In genomic region chr2:125535089-125535488, GRCh38 we compare ENCODE assay signal across 34 cellular contexts.
"Had no signal": no experiment of that assay in that cellular context is flagged by ENCODE, and none has a peak within 500 bp of the region (broad histone marks: within the 10 kb centered on the region; RNA-seq: fewer than 3 reads in every experiment).

No MANE protein-coding gene starts in this region.

- H3K9me3 Mint-ChIP-seq: activated CD4-positive, alpha-beta T cell treated with anti-CD3 and anti-CD28 coated beads, Interleukin-2, amount 10 ng/mL, durations not matched to agents 24 days and 14 days; activated T-cell treated with anti-CD3 and anti-CD28 coated beads, Interleukin-2, amount 50 U/mL, for 4 hours had no signal

- H3K9me3 ChIP-seq: adrenal gland, body of pancreas, breast epithelium had no signal

- H3K4me3 Mint-ChIP-seq: activated B cell treated with CpG ODN at 0.5 μM for 24 hours; activated CD4-positive, alpha-beta memory T cell treated with anti-CD3 and anti-CD28 coated beads for 36 hours; activated CD4-positive, alpha-beta T cell treated with anti-CD3 and anti-CD28 coated beads, Interleukin-2, amount 10 ng/mL, durations not matched to agents 24 days and 14 days; activated CD8-positive, alpha-beta T cell treated with anti-CD3 and anti-CD28 coated beads for 36 hours; activated naive CD4-positive, alpha-beta T cell treated with anti-CD3 and anti-CD28 coated beads for 36 hours; activated naive CD8-positive, alpha-beta T cell treated with anti-CD3 and anti-CD28 coated beads for 36 hours; activated T-cell treated with anti-CD3 and anti-CD28 coated beads, Interleukin-2, amount 50 U/mL, for 4 hours; activated T-cell treated with anti-CD3 and anti-CD28 coated beads, Interleukin-2, amount 50 U/mL, for 72 hours; activated T-helper 1 cell treated with anti-CD3 and anti-CD28 coated beads, Interleukin-12 subunit alpha, Interleukin-12 subunit beta, Interleukin-2, Interleukin-4 antibody, amounts not matched to agents 30 ng/mL and 10 ng/mL and 1 ng/mL, durations not matched to agents 14 hours and 24 hours and 36 hours; activated T-helper 17 cell treated with anti-CD3 and anti-CD28 coated beads, Interleukin-2, amount 50 U/mL, for 72 hours; T-helper 17 cell had no signal

- H3K27me3 ChIP-seq: adrenal gland, body of pancreas, brain microvascular endothelial cell, breast epithelium had no signal

- H3K27me3 Mint-ChIP-seq: activated B cell treated with CpG ODN at 0.5 μM for 24 hours; activated CD4-positive, alpha-beta memory T cell treated with anti-CD3 and anti-CD28 coated beads for 36 hours; activated CD4-positive, alpha-beta T cell treated with anti-CD3 and anti-CD28 coated beads, Interleukin-2, amount 10 ng/mL, durations not matched to agents 24 days and 14 days; activated CD8-positive, alpha-beta T cell treated with anti-CD3 and anti-CD28 coated beads for 36 hours; activated naive CD8-positive, alpha-beta T cell treated with anti-CD3 and anti-CD28 coated beads for 36 hours; activated T-helper 17 cell treated with anti-CD3 and anti-CD28 coated beads, Interleukin-2, amount 50 U/mL, for 72 hours; T-helper 17 cell had no signal

- H3K36me3 ChIP-seq: adrenal gland, brain microvascular endothelial cell, breast epithelium had no signal

- H3K27ac ChIP-seq: adrenal gland, body of pancreas, brain microvascular endothelial cell, breast epithelium, VCaP had no signal

- H3K4me1 Mint-ChIP-seq: activated B cell treated with CpG ODN at 0.5 μM for 24 hours; activated CD4-positive, alpha-beta T cell treated with anti-CD3 and anti-CD28 coated beads, Interleukin-2, amount 10 ng/mL, durations not matched to agents 24 days and 14 days; activated naive CD8-positive, alpha-beta T cell treated with anti-CD3 and anti-CD28 coated beads for 36 hours; activated T-helper 17 cell treated with anti-CD3 and anti-CD28 coated beads, Interleukin-2, amount 50 U/mL, for 72 hours; T-helper 17 cell had no signal

- H3K36me3 Mint-ChIP-seq: activated CD4-positive, alpha-beta memory T cell treated with anti-CD3 and anti-CD28 coated beads for 36 hours; activated naive CD4-positive, alpha-beta T cell treated with anti-CD3 and anti-CD28 coated beads, Interleukin-2, amount 50 U/mL, for 72 hours; activated naive CD8-positive, alpha-beta T cell treated with anti-CD3 and anti-CD28 coated beads for 36 hours had no signal

- H3K27ac Mint-ChIP-seq: activated B cell treated with CpG ODN at 0.5 μM for 24 hours; activated CD4-positive, alpha-beta memory T cell treated with anti-CD3 and anti-CD28 coated beads for 36 hours; activated CD4-positive, alpha-beta T cell treated with anti-CD3 and anti-CD28 coated beads, Interleukin-2, amount 10 ng/mL, durations not matched to agents 24 days and 14 days; activated CD8-positive, alpha-beta T cell treated with anti-CD3 and anti-CD28 coated beads for 36 hours; activated naive CD4-positive, alpha-beta T cell treated with anti-CD3 and anti-CD28 coated beads for 36 hours; activated naive CD4-positive, alpha-beta T cell treated with anti-CD3 and anti-CD28 coated beads, Interleukin-2, amount 50 U/mL, for 72 hours; activated naive CD8-positive, alpha-beta T cell treated with anti-CD3 and anti-CD28 coated beads for 36 hours; activated T-cell treated with anti-CD3 and anti-CD28 coated beads, Interleukin-2, amount 50 U/mL, for 72 hours; activated T-helper 1 cell treated with anti-CD3 and anti-CD28 coated beads, Interleukin-12 subunit alpha, Interleukin-12 subunit beta, Interleukin-2, Interleukin-4 antibody, amounts not matched to agents 30 ng/mL and 10 ng/mL and 1 ng/mL, durations not matched to agents 14 hours and 24 hours and 36 hours; activated T-helper 17 cell treated with anti-CD3 and anti-CD28 coated beads, Interleukin-2, amount 50 U/mL, for 72 hours; T-helper 17 cell had no signal

- H3K4me1 ChIP-seq: adrenal gland, body of pancreas, breast epithelium had no signal

- ATAC-seq: activated CD8-positive, alpha-beta T cell treated with anti-CD3 and anti-CD28 coated beads for 36 hours; activated naive CD4-positive, alpha-beta T cell treated with anti-CD3 and anti-CD28 coated beads, Interleukin-2, amount 50 U/mL, for 72 hours; activated T-cell treated with anti-CD3 and anti-CD28 coated beads, Interleukin-2, amount 50 U/mL, for 4 hours; activated T-cell treated with anti-CD3 and anti-CD28 coated beads, Interleukin-2, amount 50 U/mL, for 72 hours; activated T-helper 17 cell treated with anti-CD3 and anti-CD28 coated beads, Interleukin-2, amount 50 U/mL, for 72 hours; body of pancreas; T-helper 17 cell had no signal

- DNase-seq: activated B cell treated with CpG ODN at 0.5 μM for 24 hours; activated CD4-positive, alpha-beta memory T cell treated with anti-CD3 and anti-CD28 coated beads for 36 hours; activated CD4-positive, alpha-beta T cell treated with anti-CD3 and anti-CD28 coated beads for 4 hours; activated CD4-positive, alpha-beta T cell treated with anti-CD3 and anti-CD28 coated beads, Interleukin-2, amount 10 ng/mL, durations not matched to agents 24 days and 14 days; activated CD4-positive, alpha-beta T cell treated with anti-CD3 and anti-CD28 coated beads, Interleukin-2, amount 50 U/mL, for 1 hour; activated CD4-positive, alpha-beta T cell treated with anti-CD3 and anti-CD28 coated beads, Interleukin-2, amount 50 U/mL, for 4 hours; activated CD4-positive, CD25-positive, alpha-beta regulatory T cell treated with anti-CD3 and anti-CD28 coated beads, Interleukin-2, amount 50 U/mL, for 72 hours; activated CD8-positive, alpha-beta memory T cell treated with anti-CD3 and anti-CD28 coated beads, Interleukin-2, amount 50 U/mL, for 4 hours; activated CD8-positive, alpha-beta T cell treated with anti-CD3 and anti-CD28 coated beads for 36 hours; activated effector memory CD4-positive, alpha-beta T cell treated with anti-CD3 and anti-CD28 coated beads, Interleukin-2, amount 50 U/mL, for 16 hours; activated gamma-delta T cell treated with Interleukin-2 at 50 U/mL for 16 hours; activated naive CD4-positive, alpha-beta T cell; activated naive CD4-positive, alpha-beta T cell treated with anti-CD3 and anti-CD28 coated beads for 36 hours; activated naive CD4-positive, alpha-beta T cell treated with anti-CD3 and anti-CD28 coated beads, Interleukin-2, amount 50 U/mL, for 16 hours; activated naive CD8-positive, alpha-beta T cell treated with anti-CD3 and anti-CD28 coated beads for 36 hours; activated T-cell treated with anti-CD3 and anti-CD28 coated beads for 4 hours; activated T-cell treated with anti-CD3 and anti-CD28 coated beads, Interleukin-2, amount 50 U/mL, for 1 hour; activated T-cell treated with anti-CD3 and anti-CD28 coated beads, Interleukin-2, amount 50 U/mL, for 4 hours; activated T-cell treated with anti-CD3 and anti-CD28 coated beads, Interleukin-2, amount 50 U/mL, for 72 hours; adrenal gland; amniotic stem cell; aorta; body of pancreas; brain microvascular endothelial cell; central memory CD4-positive, alpha-beta T cell; T-helper 17 cell; T1000 had no signal

- FAIRE-seq: astrocyte, TTC549 had no signal

- H3K4me3 ChIP-seq: adrenal gland, body of pancreas, breast epithelium had no signal
